ENCODE assay signal across 9 cellular contexts in genomic region chr1:244840219-244840794, GRCh38. TPM values are rescaled to one million over a fixed set of nuclear protein-coding genes. Genes with fewer than 3 reads are reported as not detected.
DNase-seq lines count a peak whose midpoint lies in the region; ATAC-seq and TF ChIP-seq lines count a peak whose summit lies in the region.
"Had no signal": no experiment of that assay in that cellular context is flagged by ENCODE, and none has a peak within 500 bp of the region (broad histone marks: within the 10 kb centered on the region; RNA-seq: fewer than 3 reads in every experiment).

No MANE protein-coding gene starts in this region.

- TF ChIP-seq CTCF in OCI-LY1 (IDR thresholded peaks at IDR 0.05; ENCODE audit: low read length) (no peak), dorsolateral prefrontal cortex (IDR thresholded peaks at IDR 0.05 in 54 of 56, conservative IDR thresholded peaks at IDR 0.05 in 2 of 56; ENCODE audit: low read depth in 1 of 56, partially characterized antibody in 56 of 56) (no peak), sigmoid colon (IDR thresholded peaks at IDR 0.05) (no peak)

- H3K9me3 ChIP-seq in OCI-LY1 (ENCODE audit: low read length), result no peaks in the 10 kb centered on the region
- no peaks in the 10 kb centered on the region for H3K9me3 ChIP-seq in sigmoid colon

- H3K4me3 ChIP-seq in OCI-LY1 (ENCODE audit: low read depth, low read length, poor library complexity, severe bottlenecking) (no peak overlapping the region), dorsolateral prefrontal cortex (peak overlapping the region in 2 of 59 donors; percentile 1 to 21), sigmoid colon (peak overlapping the region in 1 of 4 donors; percentile 2)

- H3K79me2 ChIP-seq in OCI-LY1 (ENCODE audit: insufficient read depth, low read length), result peaks cover 16% of the 10 kb centered on the region

- no peaks in the 10 kb centered on the region for H3K27me3 ChIP-seq in OCI-LY1 (ENCODE audit: insufficient read depth, low read length)
- no peaks in the 10 kb centered on the region for H3K27me3 ChIP-seq in dorsolateral prefrontal cortex
- H3K27me3 ChIP-seq in sigmoid colon, result no peaks in the 10 kb centered on the region

- intact Hi-C loops in dorsolateral prefrontal cortex (cut with DNase I), result no loop called here
- intact Hi-C loops in sigmoid colon (cut with DNase I), result no loop called here

- ATAC-seq in GM21737 (IDR thresholded peaks at IDR 0.05; ENCODE audit: unreplicated experiment), result no peak

- H3K27me3 Mint-ChIP-seq in T-helper 2 cell treated with Interferon-gamma antibody and Interleukin-4, amounts not matched to agents 5 μg/mL and 100 μg/mL, for 36 hours (ENCODE audit: low read depth), result no peaks in the 10 kb centered on the region

- H4K20me1 ChIP-seq in OCI-LY1 (ENCODE audit: insufficient read depth, low read length), result no peaks in the 10 kb centered on the region

- peaks cover 78% of the 10 kb centered on the region for H3K36me3 Mint-ChIP-seq in T-helper 2 cell treated with Interferon-gamma antibody and Interleukin-4, amounts not matched to agents 5 μg/mL and 100 μg/mL, for 36 hours (ENCODE audit: low read depth)

- H2AFZ ChIP-seq in OCI-LY1 (ENCODE audit: low read length), result no peak overlapping the region

- TF ChIP-seq EP300 in sigmoid colon (IDR thresholded peaks at IDR 0.05), result no peak

- peak overlapping the region; percentile 1 for H3K4me3 Mint-ChIP-seq in T-helper 2 cell treated with Interferon-gamma antibody and Interleukin-4, amounts not matched to agents 5 μg/mL and 100 μg/mL, for 36 hours

- peaks cover 27% of the 10 kb centered on the region; the same call in 1 of the 2 replicates for H3F3A ChIP-seq in OCI-LY1 (ENCODE audit: insufficient read depth, low read length)

- H3K27ac ChIP-seq in OCI-LY1 (ENCODE audit: low read depth, low read length, poor library complexity, severe bottlenecking), result peak overlapping the region; percentile 8
- peak overlapping the region in 40 of 59 donors; percentile 1 to 68 (median 45) for H3K27ac ChIP-seq in dorsolateral prefrontal cortex
- H3K27ac ChIP-seq in sigmoid colon, result peak overlapping the region; percentile 98 to 100 (median 99)

- H3K27ac Mint-ChIP-seq in T-helper 2 cell treated with Interferon-gamma antibody and Interleukin-4, amounts not matched to agents 5 μg/mL and 100 μg/mL, for 36 hours, result peak overlapping the region; percentile 37

- H3K9me2 ChIP-seq in OCI-LY1 (ENCODE audit: low read depth, low read length), result no peaks in the 10 kb centered on the region

- H3K4me1 ChIP-seq in OCI-LY1 (ENCODE audit: insufficient read depth, low read length, severe bottlenecking) (peaks cover 34% of the 10 kb centered on the region), sigmoid colon (peaks cover 0 to 80% (median 66%) of the 10 kb centered on the region in 4 donors)

- DNase-seq in T-helper 2 cell treated with Interferon-gamma antibody and Interleukin-4, amounts not matched to agents 5 μg/mL and 100 μg/mL, for 36 hours (ENCODE audit: low spot score), result no peak
- DNase-seq in T-helper 2 cell (no peak), dorsolateral prefrontal cortex (no peak), sigmoid colon (no peak), NCI-H1417 treated with DMSO at 0.1 percent for 48 hours (lab: John Stamatoyannopoulos, UW) (no peak), NCI-H1417 (lab: John Stamatoyannopoulos, UW) (no peak)
- DNase-seq: aorta had no signal

- H3K4me1 Mint-ChIP-seq in T-helper 2 cell treated with Interferon-gamma antibody and Interleukin-4, amounts not matched to agents 5 μg/mL and 100 μg/mL, for 36 hours (ENCODE audit: low read depth), result peaks cover 50% of the 10 kb centered on the region

- H3K9ac ChIP-seq in OCI-LY1 (ENCODE audit: low read length), result no peak overlapping the region

- peaks cover 72% of the 10 kb centered on the region for H3K36me3 ChIP-seq in OCI-LY1 (ENCODE audit: insufficient read depth, low read length)
- peaks cover 16 to 49% (median 21%) of the 10 kb centered on the region in 4 donors for H3K36me3 ChIP-seq in sigmoid colon

- no peak overlapping the region for H3K4me2 ChIP-seq in OCI-LY1 (ENCODE audit: low read length)

- no peak for TF ChIP-seq POLR2A in sigmoid colon (IDR thresholded peaks at IDR 0.05)

- H3K9me3 Mint-ChIP-seq in T-helper 2 cell treated with Interferon-gamma antibody and Interleukin-4, amounts not matched to agents 5 μg/mL and 100 μg/mL, for 36 hours, result no peaks in the 10 kb centered on the region

- WGBS in sigmoid colon, 2 donors, result 51 to 74% methylated on average over 5 of the region's 5 CpGs

RNA-seq across cellular contexts. Expression of gene COX20, which starts 4.8 kb away (rescaled TPM):
- total RNA-seq in dorsolateral prefrontal cortex (10 to 100 TPM; 23.7 to 50.5 (median 37.6) TPM), sigmoid colon (100 to 1,000 TPM in 1 of 4 donors, 10 to 100 TPM in 3; 59.7 to 132 (median 79.9) TPM)
- 10 to 100 TPM; 35.2 to 62.4 (median 53.5) TPM for polyA plus RNA-seq in sigmoid colon

RNA-seq across cellular contexts. Expression of gene HNRNPU, which starts 24.0 kb away (rescaled TPM):
- total RNA-seq in dorsolateral prefrontal cortex (100 to 1,000 TPM; 196 to 344 (median 257) TPM), sigmoid colon (100 to 1,000 TPM; 264 to 339 (median 282) TPM)
- 100 to 1,000 TPM in 1 of 3 donors, 10 to 100 TPM in 2; 71.0 to 201 (median 82.3) TPM for polyA plus RNA-seq in sigmoid colon

Comparison
In these comparisons a context has a peak if more than half of its experiments do, and no peak if none do; other contexts are left out.
1. H3K27ac ChIP-seq: peak in every context shown above with its lines; median percentile 99 in sigmoid colon; 45 in dorsolateral prefrontal cortex; 8 in OCI-LY1.